ENCODE assay signal across 12 cellular contexts in genomic region chr7:7911339-7911738, GRCh38. TPM values are rescaled to one million over a fixed set of nuclear protein-coding genes. Genes with fewer than 3 reads are reported as not detected.
A peak's percentile ranks its signal among the peaks of the same experiment; 100 is the strongest.
DNase-seq lines count a peak whose midpoint lies in the region; ATAC-seq and TF ChIP-seq lines count a peak whose summit lies in the region.
"Had no signal": no experiment of that assay in that cellular context is flagged by ENCODE, and none has a peak within 500 bp of the region (broad histone marks: within the 10 kb centered on the region; RNA-seq: fewer than 3 reads in every experiment).

No MANE protein-coding gene starts in this region.

- H3K4me1 ChIP-seq in iPS-20b (ENCODE audit: insufficient read depth, low read length): peaks cover 15% of the 10 kb centered on the region; the same call in 1 of the 2 replicates

- H3K4me1 Mint-ChIP-seq in WTC11: peaks cover 32% of the 10 kb centered on the region
- H3K4me1 Mint-ChIP-seq: CD14-positive monocyte had no signal

- H3K27ac Mint-ChIP-seq in WTC11: no peak overlapping the region
- H3K27ac Mint-ChIP-seq: dendritic cell treated with granulocyte-macrophage colony-stimulating factor and Interleukin-4, amounts not matched to agents 40 ng/mL and 50 ng/mL, for 4 days had no signal

- ATAC-seq in WTC11: peak; percentile 99
- no peak for ATAC-seq in GM18502 (IDR thresholded peaks at IDR 0.05; ENCODE audit: poor library complexity, unreplicated experiment)
- no peak for ATAC-seq in GM21737 (IDR thresholded peaks at IDR 0.05; ENCODE audit: unreplicated experiment)
- ATAC-seq: HCT116 had no signal

- H3K27me3 ChIP-seq in iPS-20b (ENCODE audit: insufficient read depth, low read length): no peaks in the 10 kb centered on the region

- H3K4me3 ChIP-seq in AG09309 (ENCODE audit: control insufficient read depth, low read depth, low read length): no peak overlapping the region
- peak overlapping the region; percentile 29; the same call in 1 of the 2 replicates for H3K4me3 ChIP-seq in iPS-20b (ENCODE audit: low read length)

- CTCF ChIA-PET in WTC11 (lab: Charles Lee): interaction anchor here (1.0 kb wide), 1 partner anchor 56 kb away, joined by 3 read pairs; no protein-coding TSS in a partner anchor

- H3K27me3 Mint-ChIP-seq in WTC11 (ENCODE audit: low read depth): peaks cover 4% of the 10 kb centered on the region; the same call in 1 of the 2 replicates
- H3K27me3 Mint-ChIP-seq: dendritic cell treated with granulocyte-macrophage colony-stimulating factor and Interleukin-4, amounts not matched to agents 40 ng/mL and 50 ng/mL, for 4 days had no signal

- POLR2A ChIA-PET in WTC11 (lab: Charles Lee): no interaction called here

- H3K27ac ChIP-seq in iPS-20b (ENCODE audit: low read length): no peak overlapping the region
- H3K27ac ChIP-seq: HL-60 had no signal

- TF ChIP-seq CTCF in AG09309 (IDR thresholded peaks at IDR 0.05; ENCODE audit: control insufficient read depth, insufficient read depth, low read depth, low read length, missing control alignments): no peak
- TF ChIP-seq CTCF in WTC11 (IDR thresholded peaks at IDR 0.05): no peak

- peaks cover 19% of the 10 kb centered on the region for H3K9me3 Mint-ChIP-seq in WTC11
- H3K9me3 Mint-ChIP-seq: dendritic cell treated with granulocyte-macrophage colony-stimulating factor and Interleukin-4, amounts not matched to agents 40 ng/mL and 50 ng/mL, for 4 days had no signal

- H3K4me3 Mint-ChIP-seq in WTC11: no peak overlapping the region
- H3K4me3 Mint-ChIP-seq: CD14-positive monocyte; dendritic cell treated with granulocyte-macrophage colony-stimulating factor and Interleukin-4, amounts not matched to agents 40 ng/mL and 50 ng/mL, for 4 days had no signal

- no peaks in the 10 kb centered on the region for H3K36me3 ChIP-seq in iPS-20b (ENCODE audit: insufficient read depth, low read depth, low read length)

- DNase-seq in AG09309 (ENCODE audit: low read depth) (peak; percentile 10), HT1080 (ENCODE audit: low read depth) (peak; percentile 55), WTC11 (ENCODE audit: low spot score) (no peak), NCI-H748 treated with DMSO at 0.1 percent for 48 hours (lab: John Stamatoyannopoulos, UW) (no peak), COLO829 (ENCODE audit: low spot score) (no peak)

- no peak overlapping the region for H3K9ac ChIP-seq in iPS-20b (ENCODE audit: low read depth, low read length)

- H3K36me3 Mint-ChIP-seq in WTC11: peaks cover 7% of the 10 kb centered on the region
- H3K36me3 Mint-ChIP-seq: CD14-positive monocyte had no signal

- H3K9me3 ChIP-seq in iPS-20b (ENCODE audit: insufficient read depth, low read depth, low read length): no peaks in the 10 kb centered on the region

TF ChIP-seq in WTC11, 78 proteins besides CTCF, POLR2A, EP300 and RAD21:
- peak; percentile 79; the same call in 1 of the 2 replicates for TF ChIP-seq TEAD1 (CRISPR knock-in tag; IDR thresholded peaks at IDR 0.05)
- TF ChIP-seq ATF2 (CRISPR knock-in tag; IDR thresholded peaks at IDR 0.05; ENCODE audit: borderline replicate concordance, low read depth): no peak
- TF ChIP-seq ZSCAN18 (CRISPR knock-in tag; IDR thresholded peaks at IDR 0.05): no peak
TF ChIP-seq in WTC11: peak in this region for 1.

RNA-seq across cellular contexts. Expression of gene GLCCI1, which starts 57.3 kb away (rescaled TPM):
- total RNA-seq in HT1080 (2014; rRNA removed; shearing (Covaris generic)): 1.6 and 4.1 TPM in 2 replicates
- 2.7 and 3.5 TPM in 2 replicates for polyA plus RNA-seq in HT1080 (2015; cell fraction: cytosol; rRNA removed)
- polyA plus RNA-seq in HT1080 (2015; cell fraction: nucleus; rRNA removed): 7.9 and 9.9 TPM in 2 replicates
- 23.8 to 27.0 TPM (median 24.2 TPM) in 3 replicates for total RNA-seq in WTC11 (2021)

Comparison
In these comparisons a context has a peak if more than half of its experiments do, and no peak if none do; other contexts are left out.
1. DNase-seq: peak in AG09309 (single experiment) and HT1080 (single experiment); none in WTC11 (single experiment), NCI-H748 treated with DMSO at 0.1 percent for 48 hours (single experiment) and COLO829 (single experiment).